ENCODE assay signal across 9 cellular contexts in the genomic region with DNA sequence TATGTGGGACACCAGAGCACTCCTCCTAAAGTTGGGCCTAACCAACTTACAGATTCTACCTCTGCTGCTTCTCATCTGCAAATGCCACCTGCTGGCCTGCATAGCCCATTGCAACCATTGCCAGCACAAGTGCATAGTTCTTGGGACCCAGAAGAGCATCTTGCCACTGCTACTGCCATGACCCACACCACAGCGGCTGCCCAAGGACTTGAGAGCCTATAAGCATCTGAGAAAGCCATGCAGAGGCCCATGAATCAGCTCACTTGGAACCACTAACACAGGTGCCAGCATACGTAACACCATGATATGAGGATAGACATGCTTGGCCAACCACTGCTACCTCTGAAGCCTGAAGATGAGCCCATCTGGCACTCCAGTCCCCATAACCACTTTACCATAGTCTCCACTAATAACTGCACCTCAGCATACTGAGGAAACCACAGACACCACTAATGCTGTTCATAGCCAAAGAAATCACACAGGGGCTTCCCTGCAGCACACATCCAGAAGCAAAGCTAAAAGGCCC.
DNase-seq lines count a peak whose midpoint lies in the region; ATAC-seq lines count a peak whose summit lies in the region.
"Had no signal": no experiment of that assay in that cellular context is flagged by ENCODE, and none has a peak within 500 bp of the region (broad histone marks: within the 10 kb centered on the region; RNA-seq: fewer than 3 reads in every experiment).

No MANE protein-coding gene starts in this region.

- H2AK5ac ChIP-seq in mesenchymal stem cell (ENCODE audit: low read length, severe bottlenecking) = no peak overlapping the region

- H3K4me2 ChIP-seq in mesenchymal stem cell (ENCODE audit: low read length, poor library complexity, severe bottlenecking) = no peak overlapping the region

- peaks cover 3% of the 10 kb centered on the region for H3K9me3 Mint-ChIP-seq in activated naive CD4-positive, alpha-beta T cell treated with anti-CD3 and anti-CD28 coated beads, Interleukin-2, amount 10 ng/mL, durations not matched to agents 7 days and 5 days

- no peak overlapping the region for H3K23ac ChIP-seq in mesenchymal stem cell (ENCODE audit: low read length in 2 of 2)

- H3K27me3 ChIP-seq in mesenchymal stem cell (ENCODE audit: control insufficient read depth in 1 of 2, insufficient read depth in 1 of 2, low read length in 2 of 2) = peaks cover 0 to 43% of the 10 kb centered on the region in 2 experiments

- H3K4ac ChIP-seq in mesenchymal stem cell (ENCODE audit: low read depth in 1 of 2, low read length in 2 of 2) = no peak overlapping the region

- no peak overlapping the region for H4K8ac ChIP-seq in mesenchymal stem cell (ENCODE audit: low read length)

- DNase-seq in glomerular visceral epithelial cell (ENCODE audit: extremely low spot score) (peak; percentile 6), GF-D8 (lab: John Stamatoyannopoulos, UW) (no peak), mesenchymal stem cell (no peak), islet precursor cell (no peak)
- DNase-seq in activated naive CD4-positive, alpha-beta T cell treated with anti-CD3 and anti-CD28 coated beads, Interleukin-2, amount 10 ng/mL, durations not matched to agents 7 days and 5 days = no peak

- H2BK5ac ChIP-seq in mesenchymal stem cell (ENCODE audit: low read depth, low read length, poor library complexity, severe bottlenecking) = no peak overlapping the region

- H3K27ac ChIP-seq in mesenchymal stem cell (ENCODE audit: low read length, poor library complexity, severe bottlenecking) = no peak overlapping the region

- H3K27ac Mint-ChIP-seq in activated naive CD4-positive, alpha-beta T cell treated with anti-CD3 and anti-CD28 coated beads, Interleukin-2, amount 10 ng/mL, durations not matched to agents 7 days and 5 days = no peak overlapping the region
- H3K27ac Mint-ChIP-seq: dendritic cell treated with granulocyte-macrophage colony-stimulating factor and Interleukin-4, amounts not matched to agents 40 ng/mL and 50 ng/mL, for 4 days had no signal

- no peak overlapping the region for H2BK120ac ChIP-seq in mesenchymal stem cell (ENCODE audit: low read depth, low read length)

- no peak overlapping the region for H2BK12ac ChIP-seq in mesenchymal stem cell (ENCODE audit: low read length in 2 of 2)

- no peaks in the 10 kb centered on the region for H3K4me1 ChIP-seq in mesenchymal stem cell (ENCODE audit: control insufficient read depth, insufficient read depth, low read depth, low read length)

- CTCF ChIA-PET in activated naive CD4-positive, alpha-beta T cell treated with anti-CD3 and anti-CD28 coated beads, Interleukin-2, amount 10 ng/mL, durations not matched to agents 7 days and 5 days (lab: Charles Lee) = no interaction called here

- H3K9ac ChIP-seq in mesenchymal stem cell (ENCODE audit: low read length) = no peak overlapping the region

- H3K14ac ChIP-seq in mesenchymal stem cell (ENCODE audit: low read length in 2 of 2) = no peak overlapping the region

- no peak overlapping the region for H4K91ac ChIP-seq in mesenchymal stem cell (ENCODE audit: low read length)

- no peaks in the 10 kb centered on the region for H3K27me3 Mint-ChIP-seq in activated naive CD4-positive, alpha-beta T cell treated with anti-CD3 and anti-CD28 coated beads, Interleukin-2, amount 10 ng/mL, durations not matched to agents 7 days and 5 days
- H3K27me3 Mint-ChIP-seq: dendritic cell treated with granulocyte-macrophage colony-stimulating factor and Interleukin-4, amounts not matched to agents 40 ng/mL and 50 ng/mL, for 4 days had no signal

- H2BK15ac ChIP-seq in mesenchymal stem cell (ENCODE audit: low read depth, poor library complexity, severe bottlenecking) = no peak overlapping the region

- no peak overlapping the region for H3K18ac ChIP-seq in mesenchymal stem cell (ENCODE audit: low read depth in 1 of 2, low read length in 2 of 2)

- H3K4me3 Mint-ChIP-seq in activated naive CD4-positive, alpha-beta T cell treated with anti-CD3 and anti-CD28 coated beads, Interleukin-2, amount 10 ng/mL, durations not matched to agents 7 days and 5 days = no peak overlapping the region
- H3K4me3 Mint-ChIP-seq: dendritic cell treated with granulocyte-macrophage colony-stimulating factor and Interleukin-4, amounts not matched to agents 40 ng/mL and 50 ng/mL, for 4 days had no signal

- ATAC-seq in GM18499 (IDR thresholded peaks at IDR 0.05; ENCODE audit: insufficient read depth, unreplicated experiment) (peak; percentile 93), GM21786 (IDR thresholded peaks at IDR 0.05; ENCODE audit: unreplicated experiment) (peak; percentile 93), HG03558 (IDR thresholded peaks at IDR 0.05; ENCODE audit: extremely low read depth, unreplicated experiment) (peak; percentile 83)

- WGBS in mesenchymal stem cell = 100% methylated on average over 2 of the region's 2 CpGs

- H2AFZ ChIP-seq in mesenchymal stem cell (ENCODE audit: low read depth, low read length) = no peak overlapping the region

- H3K4me3 ChIP-seq in mesenchymal stem cell (ENCODE audit: insufficient read depth in 1 of 2, low read depth in 1 of 2, low read length in 2 of 2) = no peak overlapping the region

- H3K36me3 Mint-ChIP-seq in activated naive CD4-positive, alpha-beta T cell treated with anti-CD3 and anti-CD28 coated beads, Interleukin-2, amount 10 ng/mL, durations not matched to agents 7 days and 5 days = no peaks in the 10 kb centered on the region

- no peaks in the 10 kb centered on the region for H3K4me1 Mint-ChIP-seq in activated naive CD4-positive, alpha-beta T cell treated with anti-CD3 and anti-CD28 coated beads, Interleukin-2, amount 10 ng/mL, durations not matched to agents 7 days and 5 days

- peaks cover 13% of the 10 kb centered on the region for H3K79me1 ChIP-seq in mesenchymal stem cell (replicated peaks; ENCODE audit: low read length, poor library complexity, severe bottlenecking)

- H3K36me3 ChIP-seq in mesenchymal stem cell (ENCODE audit: control insufficient read depth in 1 of 2, insufficient read depth in 2 of 2, low read depth in 1 of 2, low read length in 2 of 2) = no peaks in the 10 kb centered on the region

- H3K9me3 ChIP-seq in mesenchymal stem cell (ENCODE audit: control insufficient read depth, low read length) = peaks cover 66% of the 10 kb centered on the region
